10 cellular contexts compared by ENCODE assay signal in genomic region chr17:18803458-18804245, GRCh38. TPM values are rescaled to one million over a fixed set of nuclear protein-coding genes. Genes with fewer than 3 reads are reported as not detected.
"Had no signal": no experiment of that assay in that cellular context is flagged by ENCODE, and none has a peak within 500 bp of the region (broad histone marks: within the 10 kb centered on the region; RNA-seq: fewer than 3 reads in every experiment).

No MANE protein-coding gene starts in this region.

RNA-seq across cellular contexts. Expression of gene FBXW10, which starts 59.8 kb away (rescaled TPM):
- total RNA-seq: activated CD4-positive, alpha-beta memory T cell treated with anti-CD3 and anti-CD28 coated beads for 36 hours; activated CD8-positive, alpha-beta memory T cell treated with anti-CD3 and anti-CD28 coated beads, Interleukin-2, amount 10 ng/mL, durations not matched to agents 7 days and 5 days; activated CD8-positive, alpha-beta T cell treated with anti-CD3 and anti-CD28 coated beads, Interleukin-2, amount 10 ng/mL, durations not matched to agents 7 days and 5 days; activated naive CD8-positive, alpha-beta T cell treated with anti-CD3 and anti-CD28 coated beads for 36 hours; activated T-helper 1 cell treated with anti-CD3 and anti-CD28 coated beads, Interleukin-12 subunit alpha, Interleukin-12 subunit beta, Interleukin-2, Interleukin-4 antibody, amounts not matched to agents 30 ng/mL and 10 ng/mL and 1 ng/mL, durations not matched to agents 14 hours and 24 hours and 36 hours; activated T-helper 2 cell treated with anti-CD3 and anti-CD28 coated beads, Interferon-gamma antibody, Interleukin-2, Interleukin-4, amounts not matched to agents 10 μg/mL and 5 μg/mL and 100 μg/mL, durations not matched to agents 14 hours and 24 hours and 36 hours; body of pancreas; chondrocyte; dermis blood vessel endothelial cell; T-helper 17 cell had no signal
